In the genomic region with DNA sequence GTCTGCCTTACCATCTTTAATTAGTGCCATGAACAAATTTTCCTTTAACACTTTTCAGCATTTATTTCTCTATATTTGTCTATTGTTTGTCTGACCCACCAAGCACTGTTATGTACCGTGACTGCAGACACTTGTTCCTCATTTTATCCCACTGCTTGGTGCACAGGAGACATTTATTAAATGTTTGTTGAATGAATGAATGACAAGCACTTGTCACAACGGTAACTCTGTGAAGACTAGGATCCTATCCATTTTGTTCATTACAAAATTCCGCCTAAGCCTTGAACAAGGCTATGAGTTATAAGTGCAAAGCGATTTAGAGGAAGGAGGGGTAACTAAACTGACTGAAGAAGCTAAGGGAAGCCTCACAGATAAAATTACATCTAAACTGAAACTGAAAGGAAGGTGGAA, we compare ENCODE assay signal across 9 cellular contexts. TPM values are rescaled to one million over a fixed set of nuclear protein-coding genes. Genes with fewer than 3 reads are reported as not detected.
DNase-seq lines count a peak whose midpoint lies in the region; ATAC-seq, FAIRE-seq and TF ChIP-seq lines count a peak whose summit lies in the region.
"Had no signal": no experiment of that assay in that cellular context is flagged by ENCODE, and none has a peak within 500 bp of the region (broad histone marks: within the 10 kb centered on the region; RNA-seq: fewer than 3 reads in every experiment).

No MANE protein-coding gene starts in this region.

- no peak for ATAC-seq in PC-3
- ATAC-seq in pancreas: no peak
- ATAC-seq in sciatic nerve: no peak

- peak overlapping the region; percentile 87 to 98 (median 94) for H3K27ac Mint-ChIP-seq in CD8-positive, alpha-beta memory T cell

- no peak for TF ChIP-seq CTCF in PC-3 (conservative IDR thresholded peaks at IDR 0.05; ENCODE audit: low read depth, low read length)
- TF ChIP-seq CTCF in endothelial cell of umbilical vein (IDR thresholded peaks at IDR 0.05; ENCODE audit: extremely low read depth in 1 of 2, insufficient read depth in 1 of 2, low read depth in 1 of 2, low read length in 2 of 2): no peak
- no peak for TF ChIP-seq CTCF in pancreas (IDR thresholded peaks at IDR 0.05)

- intact Hi-C loops in PC-3 (cut with micrococcal nuclease): no loop called here
- intact Hi-C loops in endothelial cell of umbilical vein (cut with micrococcal nuclease): loop anchor here (5.0 to 10.0 kb wide), 2 partner anchors 939 to 1473 kb away; partner anchors contain the start of gene TMEM167B
- intact Hi-C loops in pancreas (cut with DNase I): no loop called here
- intact Hi-C loops in sciatic nerve (cut with DNase I): no loop called here

- peaks cover 32% of the 10 kb centered on the region for H3K79me2 ChIP-seq in PC-3 (ENCODE audit: low read length)
- peaks cover 26% of the 10 kb centered on the region for H3K79me2 ChIP-seq in endothelial cell of umbilical vein (ENCODE audit: control insufficient read depth, insufficient read depth, low read length)

- H3K27me3 ChIP-seq in CD8-positive, alpha-beta memory T cell (ENCODE audit: insufficient read depth, low read length, poor library complexity, severe bottlenecking): no peaks in the 10 kb centered on the region
- H3K27me3 ChIP-seq in PC-3 (ENCODE audit: low read length): no peaks in the 10 kb centered on the region
- no peaks in the 10 kb centered on the region for H3K27me3 ChIP-seq in endothelial cell of umbilical vein (ENCODE audit: control insufficient read depth in 2 of 2, insufficient read depth in 2 of 2, low read length in 2 of 2)
- no peaks in the 10 kb centered on the region for H3K27me3 ChIP-seq in pancreas

- H3K27me3 Mint-ChIP-seq in CD8-positive, alpha-beta memory T cell: no peaks in the 10 kb centered on the region

- FAIRE-seq in endothelial cell of umbilical vein (lab: Jason Lieb, UNC) (no peak), pancreas (lab: Jason Lieb, UNC) (no peak)

- peaks cover 0 to 31% (median 6%) of the 10 kb centered on the region in 3 donors for H3K36me3 Mint-ChIP-seq in CD8-positive, alpha-beta memory T cell

- no peak for DNase-seq in CD8-positive, alpha-beta memory T cell
- no peak for DNase-seq in PC-3
- no peak for DNase-seq in endothelial cell of umbilical vein (ENCODE audit: low read depth, low spot score)
- no peak for DNase-seq in pancreas
- no peak for DNase-seq in sciatic nerve (ENCODE audit: low spot score)
- DNase-seq in RPMI8226: no peak
- DNase-seq in NCI-H1930 (lab: John Stamatoyannopoulos, UW): no peak
- DNase-seq in cerebellar nuclear complex (lab: John Stamatoyannopoulos, UW): no peak

- H2AFZ ChIP-seq in PC-3 (ENCODE audit: low read length) (peak overlapping the region; percentile 94), endothelial cell of umbilical vein (ENCODE audit: low read depth, low read length) (peak overlapping the region; percentile 96)

- H3K4me3 ChIP-seq in CD8-positive, alpha-beta memory T cell (ENCODE audit: low read length): peak overlapping the region; percentile 64
- H3K4me3 ChIP-seq in PC-3 (ENCODE audit: low read length) (peak overlapping the region; percentile 92), endothelial cell of umbilical vein (replicated peaks in 1 of 3; ENCODE audit: insufficient read depth in 1 of 3, low read depth in 1 of 3, low read length in 3 of 3) (peak overlapping the region; percentile 57 to 82 (median 76)), pancreas (peak overlapping the region; percentile 90 to 99 (median 98))

- dilution Hi-C loops in endothelial cell of umbilical vein (cut with MboI; ENCODE audit: extremely low pct_ligation_motif_present, low sequenced_read_pairs): no loop called here

- POLR2A ChIA-PET in CD8-positive, alpha-beta memory T cell (lab: Charles Lee): interaction anchor here (0.6 to 1.4 kb wide), 5 partner anchors 50 to 1838 kb away, joined by 4 to 9 read pairs (median 5); partner anchors contain the start of genes AHCYL1, ATXN7L2, GNAI3 and RBM15
- POLR2A ChIA-PET in PC-3 (lab: Charles Lee; ENCODE audit: unreplicated experiment) (interaction anchor here (0.6 kb wide), 1 partner anchor 48 kb away, joined by 5 read pairs; no protein-coding TSS in a partner anchor), endothelial cell of umbilical vein (lab: Charles Lee) (interaction anchor here (1.0 kb wide), 1 partner anchor 305 kb away, joined by 4 read pairs; the partner anchor contains the start of gene RBM15)

- WGBS in pancreas, 2 donors: 43 to 44% methylated on average over 4 of the region's 4 CpGs

- H3K4me1 Mint-ChIP-seq in CD8-positive, alpha-beta memory T cell: peaks cover 55 to 70% (median 59%) of the 10 kb centered on the region in 3 donors

- peaks cover 14% of the 10 kb centered on the region for H3K36me3 ChIP-seq in CD8-positive, alpha-beta memory T cell (ENCODE audit: insufficient read depth, low read length)
- H3K36me3 ChIP-seq in PC-3 (ENCODE audit: low read depth, low read length): peaks cover 17% of the 10 kb centered on the region; the same call in 1 of the 2 replicates
- peaks cover 4 to 11% of the 10 kb centered on the region in 2 experiments for H3K36me3 ChIP-seq in endothelial cell of umbilical vein (ENCODE audit: control insufficient read depth in 2 of 2, extremely low read depth in 1 of 2, insufficient read depth in 2 of 2, low read length in 2 of 2)
- H3K36me3 ChIP-seq in pancreas: peaks cover 0 to 10% (median 8%) of the 10 kb centered on the region in 3 donors

- H3K9me3 Mint-ChIP-seq in CD8-positive, alpha-beta memory T cell: no peaks in the 10 kb centered on the region

- CTCF ChIA-PET in CD8-positive, alpha-beta memory T cell (lab: Charles Lee): interaction anchor here (0.8 to 2.9 kb wide), 9 partner anchors 11 to 550 kb away, joined by 3 to 11 read pairs (median 6); partner anchors contain the start of genes AHCYL1 and ATXN7L2
- CTCF ChIA-PET in PC-3 (lab: Charles Lee): no interaction called here
- CTCF ChIA-PET in endothelial cell of umbilical vein (lab: Charles Lee): interaction anchor here (0.8 to 2.0 kb wide), 10 partner anchors 11 to 502 kb away, joined by 4 to 12 read pairs (median 6); partner anchors contain the start of gene AHCYL1

- no peaks in the 10 kb centered on the region for H3K9me2 ChIP-seq in PC-3 (replicated peaks; ENCODE audit: low read length)

- H3K9me1 ChIP-seq in endothelial cell of umbilical vein (replicated peaks; ENCODE audit: control insufficient read depth, extremely low read depth, insufficient read depth, low read length): no peaks in the 10 kb centered on the region

- H3K4me3 Mint-ChIP-seq in CD8-positive, alpha-beta memory T cell: peak overlapping the region; percentile 92 to 99 (median 94)

- H3K4me2 ChIP-seq in PC-3 (ENCODE audit: low read length) (peak overlapping the region; percentile 89), endothelial cell of umbilical vein (ENCODE audit: insufficient read depth, low read length) (peak overlapping the region; percentile 89)

- BruUV-seq in PC-3 (replicated peaks; lab: Mats Ljungman, UMichigan) (TSS peak; percentile 85), endothelial cell of umbilical vein (replicated peaks; lab: Mats Ljungman, UMichigan) (TSS peak; percentile 72)

- H3K9ac ChIP-seq in PC-3 (ENCODE audit: low read length): peak overlapping the region; percentile 96
- H3K9ac ChIP-seq in endothelial cell of umbilical vein (replicated peaks; ENCODE audit: extremely low read depth, insufficient read depth, low read length): peak overlapping the region; percentile 36

- 0 out of 2 replicates have a peak, but pooled peaks cover 5% of the 10 kb centered on the region for H4K20me1 ChIP-seq in PC-3 (ENCODE audit: low read length)
- no peaks in the 10 kb centered on the region for H4K20me1 ChIP-seq in endothelial cell of umbilical vein (replicated peaks; ENCODE audit: control insufficient read depth, extremely low read depth, insufficient read depth, low read length)

- H3F3A ChIP-seq in PC-3 (ENCODE audit: low read length, unreplicated experiment): no peaks in the 10 kb centered on the region

- H3K4me1 ChIP-seq in CD8-positive, alpha-beta memory T cell (ENCODE audit: insufficient read depth, low read length): peaks cover 42% of the 10 kb centered on the region
- H3K4me1 ChIP-seq in PC-3 (ENCODE audit: insufficient read depth, low read length) (peaks cover 21% of the 10 kb centered on the region), endothelial cell of umbilical vein (ENCODE audit: control insufficient read depth, extremely low read depth, insufficient read depth, low read length) (peaks cover 9% of the 10 kb centered on the region), pancreas (peaks cover 0 to 12% (median 10%) of the 10 kb centered on the region in 3 donors)

- no peak for TF ChIP-seq POLR2A in endothelial cell of umbilical vein (IDR thresholded peaks at IDR 0.05; ENCODE audit: low read depth, low read length)

- no peaks in the 10 kb centered on the region for H3K9me3 ChIP-seq in CD8-positive, alpha-beta memory T cell (ENCODE audit: low read length)
- no peaks in the 10 kb centered on the region for H3K9me3 ChIP-seq in PC-3 (ENCODE audit: low read length)
- no peaks in the 10 kb centered on the region for H3K9me3 ChIP-seq in endothelial cell of umbilical vein (replicated peaks; ENCODE audit: control insufficient read depth, insufficient read depth, low read length)
- no peaks in the 10 kb centered on the region for H3K9me3 ChIP-seq in pancreas

- peak overlapping the region; percentile 90 for H3K27ac ChIP-seq in CD8-positive, alpha-beta memory T cell (ENCODE audit: low read depth, low read length)
- no peak overlapping the region for H3K27ac ChIP-seq in PC-3 (ENCODE audit: low read length)
- no peak overlapping the region for H3K27ac ChIP-seq in endothelial cell of umbilical vein (ENCODE audit: insufficient read depth, low read depth, low read length)
- peak overlapping the region in 3 of 4 donors; percentile 72 to 85 (median 76) for H3K27ac ChIP-seq in pancreas

RNA-seq across cellular contexts. Expression of gene STRIP1, which starts 0.4 kb away (rescaled TPM):
- 10 to 100 TPM; 35.1 to 37.3 TPM for total RNA-seq in CD8-positive, alpha-beta memory T cell
- 27.7 TPM for polyA plus RNA-seq in CD8-positive, alpha-beta memory T cell
- 41.4 and 44.3 TPM in 2 replicates for total RNA-seq in PC-3 (2014; rRNA removed)
- 38.9 and 42.1 TPM in 2 replicates for total RNA-seq in endothelial cell of umbilical vein
- 26.2 and 26.9 TPM in 2 replicates for polyA plus RNA-seq in endothelial cell of umbilical vein
- 25.8 and 26.3 TPM in 2 replicates for polyA plus RNA-seq in endothelial cell of umbilical vein (2011; cell fraction: cytosol; rRNA removed)
- polyA plus RNA-seq in endothelial cell of umbilical vein (2011; cell fraction: nucleus; rRNA removed): 141 and 160 TPM in 2 replicates
- polyA plus RNA-seq in endothelial cell of umbilical vein (2012): 23.4 and 26.1 TPM in 2 replicates
- polyA minus RNA-seq in endothelial cell of umbilical vein: 65.0 and 69.7 TPM in 2 replicates
- 21.3 TPM for polyA minus RNA-seq in endothelial cell of umbilical vein (2011; cell fraction: cytosol; rRNA and poly(A)+ RNA removed)
- 55.6 and 66.4 TPM in 2 replicates for polyA minus RNA-seq in endothelial cell of umbilical vein (2011; cell fraction: nucleus; rRNA and poly(A)+ RNA removed)
- 10 to 100 TPM; 10.7 to 24.9 (median 13.1) TPM for total RNA-seq in pancreas
- 10 to 100 TPM; 15.9 to 20.4 TPM for polyA plus RNA-seq in pancreas
- 44.1 TPM for total RNA-seq in sciatic nerve

RNA-seq across cellular contexts. Expression of gene ALX3, which starts 36.4 kb away (rescaled TPM):
- not detected for total RNA-seq in CD8-positive, alpha-beta memory T cell
- polyA plus RNA-seq in CD8-positive, alpha-beta memory T cell: not detected
- total RNA-seq in PC-3 (2014; rRNA removed) (not detected in 2 replicates), endothelial cell of umbilical vein (not detected in 2 replicates), pancreas (not detected), sciatic nerve (not detected)
- polyA plus RNA-seq in endothelial cell of umbilical vein (not detected in 2 replicates), pancreas (under 1 TPM in 1 of 2 donors, not detected in 1; 0.35 TPM)
- not detected in 2 replicates for polyA plus RNA-seq in endothelial cell of umbilical vein (2011; cell fraction: cytosol; rRNA removed)
- polyA plus RNA-seq in endothelial cell of umbilical vein (2011; cell fraction: nucleus; rRNA removed): not detected in 2 replicates
- not detected in 2 replicates for polyA plus RNA-seq in endothelial cell of umbilical vein (2012)
- polyA minus RNA-seq in endothelial cell of umbilical vein: not detected in 2 replicates
- not detected for polyA minus RNA-seq in endothelial cell of umbilical vein (2011; cell fraction: cytosol; rRNA and poly(A)+ RNA removed)
- not detected in 2 replicates for polyA minus RNA-seq in endothelial cell of umbilical vein (2011; cell fraction: nucleus; rRNA and poly(A)+ RNA removed)
- total RNA-seq: RPMI7951 had no signal

RNA-seq across cellular contexts. Expression of gene AHCYL1, which starts 49.5 kb away (rescaled TPM):
- 10 to 100 TPM; 56.9 to 59.9 TPM for total RNA-seq in CD8-positive, alpha-beta memory T cell
- 46.6 TPM for polyA plus RNA-seq in CD8-positive, alpha-beta memory T cell
- total RNA-seq in PC-3 (2014; rRNA removed) (35.8 and 40.9 TPM in 2 replicates), endothelial cell of umbilical vein (64.3 and 74.2 TPM in 2 replicates), pancreas (10 to 100 TPM; 44.5 to 85.5 (median 50.1) TPM), sciatic nerve (71.3 TPM)
- polyA plus RNA-seq in endothelial cell of umbilical vein (41.6 and 49.2 TPM in 2 replicates), pancreas (10 to 100 TPM; 29.8 to 55.1 TPM)
- 47.9 and 49.6 TPM in 2 replicates for polyA plus RNA-seq in endothelial cell of umbilical vein (2011; cell fraction: cytosol; rRNA removed)
- polyA plus RNA-seq in endothelial cell of umbilical vein (2011; cell fraction: nucleus; rRNA removed): 70.1 and 77.1 TPM in 2 replicates
- polyA plus RNA-seq in endothelial cell of umbilical vein (2012): 64.2 and 71.4 TPM in 2 replicates
- polyA minus RNA-seq in endothelial cell of umbilical vein: 71.5 and 72.6 TPM in 2 replicates
- 51.2 TPM for polyA minus RNA-seq in endothelial cell of umbilical vein (2011; cell fraction: cytosol; rRNA and poly(A)+ RNA removed)
- 26.4 and 37.0 TPM in 2 replicates for polyA minus RNA-seq in endothelial cell of umbilical vein (2011; cell fraction: nucleus; rRNA and poly(A)+ RNA removed)

Comparison
In these comparisons a context has a peak if more than half of its experiments do, and no peak if none do; other contexts are left out.
1. H3K27ac ChIP-seq: peak in CD8-positive, alpha-beta memory T cell (single experiment) and pancreas (3 of 4); none in PC-3 (single experiment) and endothelial cell of umbilical vein (single experiment).
2. Peak in every context shown above with its lines, with median percentiles within 50 percentile points of each other: H3K4me3 ChIP-seq.